In genomic region chr9:136052433-136052880, GRCh38 we compare ENCODE assay signal across 9 cellular contexts. TPM values are rescaled to one million over a fixed set of nuclear protein-coding genes. Genes with fewer than 3 reads are reported as not detected.
DNase-seq lines count a peak whose midpoint lies in the region; ATAC-seq and TF ChIP-seq lines count a peak whose summit lies in the region.
"Had no signal": no experiment of that assay in that cellular context is flagged by ENCODE, and none has a peak within 500 bp of the region (broad histone marks: within the 10 kb centered on the region; RNA-seq: fewer than 3 reads in every experiment).

No MANE protein-coding gene starts in this region.

- no peak for ATAC-seq in HG03378 (IDR thresholded peaks at IDR 0.05; ENCODE audit: unreplicated experiment)
- ATAC-seq in GM18909 (IDR thresholded peaks at IDR 0.05; ENCODE audit: poor library complexity, unreplicated experiment), result no peak

- POLR2A ChIA-PET in BJ (lab: Charles Lee), result interaction anchor here (0.6 kb wide), 1 partner anchor 38 kb away, joined by 7 read pairs; no protein-coding TSS in a partner anchor

- H3K27me3 ChIP-seq in BJ (ENCODE audit: control insufficient read depth, insufficient read depth, low read length), result no peaks in the 10 kb centered on the region

- DNase-seq in BJ (ENCODE audit: low read depth) (no peak), RPMI7951 (ENCODE audit: low read depth) (peak; percentile 57), fibroblast of pulmonary artery (ENCODE audit: low read depth) (peak; percentile 12), occipital lobe (lab: John Stamatoyannopoulos, UW) (peak; percentile 62), GOT3 (lab: John Stamatoyannopoulos, UW) (no peak), GM19240 (ENCODE audit: insufficient read length, low spot score) (no peak)
- DNase-seq: activated B cell treated with CpG ODN at 0.5 μM for 24 hours had no signal

- H3K4me3 ChIP-seq in BJ (ENCODE audit: low read depth, low read length) (peak overlapping the region; percentile 17; the same call in 1 of the 2 replicates), fibroblast of pulmonary artery (replicated peaks; ENCODE audit: low read depth, low read length) (peak overlapping the region; percentile 52)

- no peak for TF ChIP-seq CTCF in BJ (IDR thresholded peaks at IDR 0.05; ENCODE audit: insufficient read depth, low read depth, low read length)
- TF ChIP-seq CTCF in fibroblast of pulmonary artery (IDR thresholded peaks at IDR 0.05; ENCODE audit: low read length, missing control alignments), result no peak

- H3K36me3 ChIP-seq in BJ (ENCODE audit: control insufficient read depth, insufficient read depth, low read length), result peaks cover 13% of the 10 kb centered on the region

- CTCF ChIA-PET in BJ (lab: Yijun Ruan, JAX), result interaction anchor here (1.0 to 1.4 kb wide), 4 partner anchors 38 to 790 kb away, joined by 3 to 5 read pairs (median 4); partner anchors contain the start of gene AJM1

RNA-seq across cellular contexts. Expression of gene NACC2, which starts 42.6 kb away (rescaled TPM):
- 14.7 and 19.2 TPM in 2 replicates for polyA plus RNA-seq in BJ (2011; rRNA removed)
- polyA minus RNA-seq in BJ (2011; rRNA and poly(A)+ RNA removed), result 24.7 and 26.4 TPM in 2 replicates
- 4.1 and 4.5 TPM in 2 replicates for total RNA-seq in RPMI7951 (2014; rRNA removed; shearing (Covaris generic))
- total RNA-seq in occipital lobe, result 5.9 TPM

Comparison
In these comparisons a context has a peak if more than half of its experiments do, and no peak if none do; other contexts are left out.
1. DNase-seq: peak in RPMI7951 (single experiment), fibroblast of pulmonary artery (single experiment) and occipital lobe (single experiment); none in BJ (single experiment), GOT3 (single experiment) and GM19240 (single experiment).